24 cellular contexts compared by ENCODE assay signal in genomic region chr20:63335060-63335459, GRCh38. TPM values are rescaled to one million over a fixed set of nuclear protein-coding genes. Genes with fewer than 3 reads are reported as not detected.
"Had no signal": no experiment of that assay in that cellular context is flagged by ENCODE, and none has a peak within 500 bp of the region (broad histone marks: within the 10 kb centered on the region; RNA-seq: fewer than 3 reads in every experiment).

No MANE protein-coding gene starts in this region.

RNA-seq across cellular contexts. Expression of gene CHRNA4, which starts 26.1 kb away (rescaled TPM):
- total RNA-seq: activated CD4-positive, alpha-beta memory T cell treated with anti-CD3 and anti-CD28 coated beads for 36 hours; activated CD4-positive, alpha-beta T cell treated with anti-CD3 and anti-CD28 coated beads for 36 hours; activated CD4-positive, alpha-beta T cell treated with anti-CD3 and anti-CD28 coated beads, Interleukin-2, amount 10 ng/mL, durations not matched to agents 24 days and 14 days; activated CD8-positive, alpha-beta memory T cell treated with anti-CD3 and anti-CD28 coated beads for 36 hours; activated CD8-positive, alpha-beta memory T cell treated with anti-CD3 and anti-CD28 coated beads, Interleukin-2, amount 10 ng/mL, durations not matched to agents 7 days and 5 days; activated CD8-positive, alpha-beta T cell treated with anti-CD3 and anti-CD28 coated beads, Interleukin-2, amount 10 ng/mL, durations not matched to agents 7 days and 5 days; activated naive CD4-positive, alpha-beta T cell treated with anti-CD3 and anti-CD28 coated beads for 36 hours; activated naive CD8-positive, alpha-beta T cell treated with anti-CD3 and anti-CD28 coated beads for 36 hours; activated T-helper 1 cell treated with anti-CD3 and anti-CD28 coated beads, Interleukin-12 subunit alpha, Interleukin-12 subunit beta, Interleukin-2, Interleukin-4 antibody, amounts not matched to agents 30 ng/mL and 10 ng/mL and 1 ng/mL, durations not matched to agents 14 hours and 24 hours and 36 hours; activated T-helper 2 cell treated with anti-CD3 and anti-CD28 coated beads, Interferon-gamma antibody, Interleukin-2, Interleukin-4, amounts not matched to agents 10 μg/mL and 5 μg/mL and 100 μg/mL, durations not matched to agents 14 hours and 24 hours and 36 hours; aorta; body of pancreas; endothelial cell of umbilical vein; esophagus squamous epithelium; fibroblast of lung; fibroblast of villous mesenchyme; gastroesophageal sphincter; glomerular endothelial cell; T-helper 17 cell had no signal
- polyA plus RNA-seq: aorta, cardiac muscle cell, endothelial cell of umbilical vein, fibroblast of lung had no signal

RNA-seq across cellular contexts. Expression of gene COL20A1, which starts 42.1 kb away (rescaled TPM):
- total RNA-seq: activated CD4-positive, alpha-beta memory T cell treated with anti-CD3 and anti-CD28 coated beads for 36 hours; activated CD4-positive, alpha-beta T cell treated with anti-CD3 and anti-CD28 coated beads, Interleukin-2, amount 10 ng/mL, durations not matched to agents 24 days and 14 days; activated CD8-positive, alpha-beta memory T cell treated with anti-CD3 and anti-CD28 coated beads for 36 hours; activated CD8-positive, alpha-beta memory T cell treated with anti-CD3 and anti-CD28 coated beads, Interleukin-2, amount 10 ng/mL, durations not matched to agents 7 days and 5 days; activated CD8-positive, alpha-beta T cell treated with anti-CD3 and anti-CD28 coated beads, Interleukin-2, amount 10 ng/mL, durations not matched to agents 7 days and 5 days; activated T-helper 1 cell treated with anti-CD3 and anti-CD28 coated beads, Interleukin-12 subunit alpha, Interleukin-12 subunit beta, Interleukin-2, Interleukin-4 antibody, amounts not matched to agents 30 ng/mL and 10 ng/mL and 1 ng/mL, durations not matched to agents 14 hours and 24 hours and 36 hours; activated T-helper 2 cell treated with anti-CD3 and anti-CD28 coated beads, Interferon-gamma antibody, Interleukin-2, Interleukin-4, amounts not matched to agents 10 μg/mL and 5 μg/mL and 100 μg/mL, durations not matched to agents 14 hours and 24 hours and 36 hours; body of pancreas; cardiac muscle cell; colonic mucosa; dermis microvascular lymphatic vessel endothelial cell; endothelial cell of umbilical vein; esophagus squamous epithelium; fibroblast of lung; gastroesophageal sphincter; glomerular endothelial cell had no signal
- polyA plus RNA-seq: endothelial cell of umbilical vein, esophagus, fibroblast of lung, heart right ventricle had no signal
